ENCODE assay signal across 2 cellular contexts in the genomic region with DNA sequence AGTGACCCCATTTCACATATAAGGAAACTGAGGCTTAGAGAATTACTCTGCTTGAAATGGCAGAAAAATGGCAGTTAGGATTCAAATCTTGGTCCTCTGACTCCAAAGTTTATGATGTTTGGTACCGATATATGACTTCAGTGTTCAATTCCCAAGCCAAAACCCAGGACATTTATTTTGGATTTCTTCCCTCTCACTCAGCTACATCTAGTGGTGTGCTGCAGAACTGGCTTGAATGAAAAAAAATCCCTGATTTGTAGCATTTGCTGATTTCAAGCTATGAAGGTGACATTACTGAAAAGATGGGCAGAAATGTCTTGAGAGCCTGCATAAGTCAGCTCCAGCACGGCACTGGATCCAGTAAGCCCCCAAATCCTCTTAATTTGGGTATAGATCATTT.
TF ChIP-seq lines count a peak whose summit lies in the region.

No MANE protein-coding gene starts in this region.

TF ChIP-seq in GM23338, 12 proteins besides CTCF, POLR2A, EP300 and RAD21 (continued from another document):
- TF ChIP-seq, protein P1, sequence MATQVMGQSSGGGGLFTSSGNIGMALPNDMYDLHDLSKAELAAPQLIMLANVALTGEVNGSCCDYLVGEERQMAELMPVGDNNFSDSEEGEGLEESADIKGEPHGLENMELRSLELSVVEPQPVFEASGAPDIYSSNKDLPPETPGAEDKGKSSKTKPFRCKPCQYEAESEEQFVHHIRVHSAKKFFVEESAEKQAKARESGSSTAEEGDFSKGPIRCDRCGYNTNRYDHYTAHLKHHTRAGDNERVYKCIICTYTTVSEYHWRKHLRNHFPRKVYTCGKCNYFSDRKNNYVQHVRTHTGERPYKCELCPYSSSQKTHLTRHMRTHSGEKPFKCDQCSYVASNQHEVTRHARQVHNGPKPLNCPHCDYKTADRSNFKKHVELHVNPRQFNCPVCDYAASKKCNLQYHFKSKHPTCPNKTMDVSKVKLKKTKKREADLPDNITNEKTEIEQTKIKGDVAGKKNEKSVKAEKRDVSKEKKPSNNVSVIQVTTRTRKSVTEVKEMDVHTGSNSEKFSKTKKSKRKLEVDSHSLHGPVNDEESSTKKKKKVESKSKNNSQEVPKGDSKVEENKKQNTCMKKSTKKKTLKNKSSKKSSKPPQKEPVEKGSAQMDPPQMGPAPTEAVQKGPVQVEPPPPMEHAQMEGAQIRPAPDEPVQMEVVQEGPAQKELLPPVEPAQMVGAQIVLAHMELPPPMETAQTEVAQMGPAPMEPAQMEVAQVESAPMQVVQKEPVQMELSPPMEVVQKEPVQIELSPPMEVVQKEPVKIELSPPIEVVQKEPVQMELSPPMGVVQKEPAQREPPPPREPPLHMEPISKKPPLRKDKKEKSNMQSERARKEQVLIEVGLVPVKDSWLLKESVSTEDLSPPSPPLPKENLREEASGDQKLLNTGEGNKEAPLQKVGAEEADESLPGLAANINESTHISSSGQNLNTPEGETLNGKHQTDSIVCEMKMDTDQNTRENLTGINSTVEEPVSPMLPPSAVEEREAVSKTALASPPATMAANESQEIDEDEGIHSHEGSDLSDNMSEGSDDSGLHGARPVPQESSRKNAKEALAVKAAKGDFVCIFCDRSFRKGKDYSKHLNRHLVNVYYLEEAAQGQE (IDR thresholded peaks at IDR 0.05; ENCODE audit: unreplicated experiment) = no peak
- TF ChIP-seq EZH2 (IDR thresholded peaks at IDR 0.05; ENCODE audit: low read depth, unreplicated experiment) = no peak
- no peak for TF ChIP-seq POLR2AphosphoS5 (IDR thresholded peaks at IDR 0.05; ENCODE audit: low read depth)
- TF ChIP-seq ZNF114 (CRISPR knock-in tag; IDR thresholded peaks at IDR 0.05) = no peak
- TF ChIP-seq CREB1 (CRISPR knock-in tag; IDR thresholded peaks at IDR 0.05; ENCODE audit: low read depth) = no peak
- no peak for TF ChIP-seq STAT1 (IDR thresholded peaks at IDR 0.05; ENCODE audit: unreplicated experiment)
- TF ChIP-seq, protein P2, sequence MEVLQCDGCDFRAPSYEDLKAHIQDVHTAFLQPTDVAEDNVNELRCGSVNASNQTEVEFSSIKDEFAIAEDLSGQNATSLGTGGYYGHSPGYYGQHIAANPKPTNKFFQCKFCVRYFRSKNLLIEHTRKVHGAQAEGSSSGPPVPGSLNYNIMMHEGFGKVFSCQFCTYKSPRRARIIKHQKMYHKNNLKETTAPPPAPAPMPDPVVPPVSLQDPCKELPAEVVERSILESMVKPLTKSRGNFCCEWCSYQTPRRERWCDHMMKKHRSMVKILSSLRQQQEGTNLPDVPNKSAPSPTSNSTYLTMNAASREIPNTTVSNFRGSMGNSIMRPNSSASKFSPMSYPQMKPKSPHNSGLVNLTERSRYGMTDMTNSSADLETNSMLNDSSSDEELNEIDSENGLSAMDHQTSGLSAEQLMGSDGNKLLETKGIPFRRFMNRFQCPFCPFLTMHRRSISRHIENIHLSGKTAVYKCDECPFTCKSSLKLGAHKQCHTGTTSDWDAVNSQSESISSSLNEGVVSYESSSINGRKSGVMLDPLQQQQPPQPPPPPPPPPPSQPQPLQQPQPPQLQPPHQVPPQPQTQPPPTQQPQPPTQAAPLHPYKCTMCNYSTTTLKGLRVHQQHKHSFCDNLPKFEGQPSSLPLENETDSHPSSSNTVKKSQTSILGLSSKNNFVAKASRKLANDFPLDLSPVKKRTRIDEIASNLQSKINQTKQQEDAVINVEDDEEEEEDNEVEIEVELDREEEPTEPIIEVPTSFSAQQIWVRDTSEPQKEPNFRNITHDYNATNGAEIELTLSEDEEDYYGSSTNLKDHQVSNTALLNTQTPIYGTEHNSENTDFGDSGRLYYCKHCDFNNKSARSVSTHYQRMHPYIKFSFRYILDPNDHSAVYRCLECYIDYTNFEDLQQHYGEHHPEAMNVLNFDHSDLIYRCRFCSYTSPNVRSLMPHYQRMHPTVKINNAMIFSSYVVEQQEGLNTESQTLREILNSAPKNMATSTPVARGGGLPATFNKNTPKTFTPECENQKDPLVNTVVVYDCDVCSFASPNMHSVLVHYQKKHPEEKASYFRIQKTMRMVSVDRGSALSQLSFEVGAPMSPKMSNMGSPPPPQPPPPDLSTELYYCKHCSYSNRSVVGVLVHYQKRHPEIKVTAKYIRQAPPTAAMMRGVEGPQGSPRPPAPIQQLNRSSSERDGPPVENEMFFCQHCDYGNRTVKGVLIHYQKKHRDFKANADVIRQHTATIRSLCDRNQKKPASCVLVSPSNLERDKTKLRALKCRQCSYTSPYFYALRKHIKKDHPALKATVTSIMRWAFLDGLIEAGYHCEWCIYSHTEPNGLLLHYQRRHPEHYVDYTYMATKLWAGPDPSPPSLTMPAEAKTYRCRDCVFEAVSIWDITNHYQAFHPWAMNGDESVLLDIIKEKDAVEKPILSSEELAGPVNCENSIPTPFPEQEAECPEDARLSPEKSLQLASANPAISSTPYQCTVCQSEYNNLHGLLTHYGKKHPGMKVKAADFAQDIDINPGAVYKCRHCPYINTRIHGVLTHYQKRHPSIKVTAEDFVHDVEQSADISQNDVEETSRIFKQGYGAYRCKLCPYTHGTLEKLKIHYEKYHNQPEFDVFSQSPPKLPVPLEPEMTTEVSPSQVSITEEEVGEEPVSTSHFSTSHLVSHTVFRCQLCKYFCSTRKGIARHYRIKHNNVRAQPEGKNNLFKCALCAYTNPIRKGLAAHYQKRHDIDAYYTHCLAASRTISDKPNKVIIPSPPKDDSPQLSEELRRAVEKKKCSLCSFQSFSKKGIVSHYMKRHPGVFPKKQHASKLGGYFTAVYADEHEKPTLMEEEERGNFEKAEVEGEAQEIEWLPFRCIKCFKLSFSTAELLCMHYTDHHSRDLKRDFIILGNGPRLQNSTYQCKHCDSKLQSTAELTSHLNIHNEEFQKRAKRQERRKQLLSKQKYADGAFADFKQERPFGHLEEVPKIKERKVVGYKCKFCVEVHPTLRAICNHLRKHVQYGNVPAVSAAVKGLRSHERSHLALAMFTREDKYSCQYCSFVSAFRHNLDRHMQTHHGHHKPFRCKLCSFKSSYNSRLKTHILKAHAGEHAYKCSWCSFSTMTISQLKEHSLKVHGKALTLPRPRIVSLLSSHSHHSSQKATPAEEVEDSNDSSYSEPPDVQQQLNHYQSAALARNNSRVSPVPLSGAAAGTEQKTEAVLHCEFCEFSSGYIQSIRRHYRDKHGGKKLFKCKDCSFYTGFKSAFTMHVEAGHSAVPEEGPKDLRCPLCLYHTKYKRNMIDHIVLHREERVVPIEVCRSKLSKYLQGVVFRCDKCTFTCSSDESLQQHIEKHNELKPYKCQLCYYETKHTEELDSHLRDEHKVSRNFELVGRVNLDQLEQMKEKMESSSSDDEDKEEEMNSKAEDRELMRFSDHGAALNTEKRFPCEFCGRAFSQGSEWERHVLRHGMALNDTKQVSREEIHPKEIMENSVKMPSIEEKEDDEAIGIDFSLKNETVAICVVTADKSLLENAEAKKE (CRISPR knock-in tag; IDR thresholded peaks at IDR 0.05) = no peak
- TF ChIP-seq NANOG (IDR thresholded peaks at IDR 0.05; ENCODE audit: borderline replicate concordance) = no peak
- TF ChIP-seq JUNB (IDR thresholded peaks at IDR 0.05; ENCODE audit: unreplicated experiment) = no peak

TF ChIP-seq in liver, 16 proteins besides CTCF, POLR2A, EP300 and RAD21 (continued from another document):
- TF ChIP-seq, protein P3, sequence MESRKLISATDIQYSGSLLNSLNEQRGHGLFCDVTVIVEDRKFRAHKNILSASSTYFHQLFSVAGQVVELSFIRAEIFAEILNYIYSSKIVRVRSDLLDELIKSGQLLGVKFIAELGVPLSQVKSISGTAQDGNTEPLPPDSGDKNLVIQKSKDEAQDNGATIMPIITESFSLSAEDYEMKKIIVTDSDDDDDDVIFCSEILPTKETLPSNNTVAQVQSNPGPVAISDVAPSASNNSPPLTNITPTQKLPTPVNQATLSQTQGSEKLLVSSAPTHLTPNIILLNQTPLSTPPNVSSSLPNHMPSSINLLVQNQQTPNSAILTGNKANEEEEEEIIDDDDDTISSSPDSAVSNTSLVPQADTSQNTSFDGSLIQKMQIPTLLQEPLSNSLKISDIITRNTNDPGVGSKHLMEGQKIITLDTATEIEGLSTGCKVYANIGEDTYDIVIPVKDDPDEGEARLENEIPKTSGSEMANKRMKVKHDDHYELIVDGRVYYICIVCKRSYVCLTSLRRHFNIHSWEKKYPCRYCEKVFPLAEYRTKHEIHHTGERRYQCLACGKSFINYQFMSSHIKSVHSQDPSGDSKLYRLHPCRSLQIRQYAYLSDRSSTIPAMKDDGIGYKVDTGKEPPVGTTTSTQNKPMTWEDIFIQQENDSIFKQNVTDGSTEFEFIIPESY (IDR thresholded peaks at IDR 0.05) = no peak
- TF ChIP-seq SP1 (IDR thresholded peaks at IDR 0.05) = no peak
- TF ChIP-seq, protein P4, sequence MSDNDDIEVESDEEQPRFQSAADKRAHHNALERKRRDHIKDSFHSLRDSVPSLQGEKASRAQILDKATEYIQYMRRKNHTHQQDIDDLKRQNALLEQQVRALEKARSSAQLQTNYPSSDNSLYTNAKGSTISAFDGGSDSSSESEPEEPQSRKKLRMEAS (IDR thresholded peaks at IDR 0.05) = no peak
- no peak for TF ChIP-seq FOXA2 (IDR thresholded peaks at IDR 0.05)
- TF ChIP-seq, protein P5, sequence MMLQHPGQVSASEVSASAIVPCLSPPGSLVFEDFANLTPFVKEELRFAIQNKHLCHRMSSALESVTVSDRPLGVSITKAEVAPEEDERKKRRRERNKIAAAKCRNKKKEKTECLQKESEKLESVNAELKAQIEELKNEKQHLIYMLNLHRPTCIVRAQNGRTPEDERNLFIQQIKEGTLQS (IDR thresholded peaks at IDR 0.05) = no peak
- no peak for TF ChIP-seq HNF4A (conservative IDR thresholded peaks at IDR 0.05)
- no peak for TF ChIP-seq RXRA (IDR thresholded peaks at IDR 0.05)
- no peak for TF ChIP-seq TAF1 (conservative IDR thresholded peaks at IDR 0.05)
- TF ChIP-seq FOXA1 (IDR thresholded peaks at IDR 0.05) = no peak
- no peak for TF ChIP-seq JUND (IDR thresholded peaks at IDR 0.05)
- TF ChIP-seq GABPA (IDR thresholded peaks at IDR 0.05 in 1 of 2, conservative IDR thresholded peaks at IDR 0.05 in 1 of 2) = no peak
TF ChIP-seq in liver: peak in this region for 0.
